In genomic region chr14:72169521-72169920, GRCh38 we compare ENCODE assay signal across 18 cellular contexts.
DNase-seq lines count a peak whose midpoint lies in the region; ATAC-seq, FAIRE-seq and TF ChIP-seq lines count a peak whose summit lies in the region.
"Had no signal": no experiment of that assay in that cellular context is flagged by ENCODE, and none has a peak within 500 bp of the region (broad histone marks: within the 10 kb centered on the region; RNA-seq: fewer than 3 reads in every experiment).

No MANE protein-coding gene starts in this region.

- CTCF ChIA-PET in A549 (lab: Yijun Ruan, JAX) (no interaction called here), RWPE1 (lab: Yijun Ruan, JAX) (interaction anchor here (0.5 to 0.6 kb wide), 2 partner anchors 111 to 591 kb away, joined by 3 to 4 read pairs; no protein-coding TSS in a partner anchor)

- 5% methylated on average over 3 of the region's 3 CpGs for WGBS in A549 (ENCODE audit: missing lambda C conversion rate)

- DNase-seq in A549 (ENCODE audit: low read depth in 1 of 2, low spot score in 1 of 2) (peak in 1 of 2 experiments; percentile 12), brain microvascular endothelial cell (peak; percentile 0), NCI-H524 treated with DMSO at 0.1 percent for 48 hours (lab: John Stamatoyannopoulos, UW) (no peak), RWPE1 (ENCODE audit: low spot score) (no peak), COR-L47 (lab: John Stamatoyannopoulos, UW) (no peak)
- peak; percentile 21 for DNase-seq in Jurkat, Clone E6-1 (ENCODE audit: low read depth, low spot score)
- DNase-seq: activated CD8-positive, alpha-beta memory T cell treated with anti-CD3 and anti-CD28 coated beads, Interleukin-2, amount 10 ng/mL, durations not matched to agents 7 days and 5 days; activated effector memory CD4-positive, alpha-beta T cell treated with Interleukin-2 at 50 U/mL for 16 hours; dermis blood vessel endothelial cell; foreskin melanocyte; left colon; midbrain; NCI-H1048; NCI-H2107; NCI-H748 treated with DMSO at 0.1 percent for 48 hours; Peyer's patch had no signal

- H3K27ac ChIP-seq in A549 (no peak overlapping the region), brain microvascular endothelial cell (no peak overlapping the region), RWPE1 (no peak overlapping the region)
- no peak overlapping the region for H3K27ac ChIP-seq in BLaER1 treated with 17β-estradiol and CSF1 and Interleukin-3, amounts not matched to agents 10 nM and 100 nM
- H3K27ac ChIP-seq: Peyer's patch had no signal

- no peaks in the 10 kb centered on the region for H4K20me1 ChIP-seq in BLaER1 treated with 17β-estradiol and CSF1 and Interleukin-3, amounts not matched to agents 10 nM and 100 nM

- FAIRE-seq in A549 (lab: Jason Lieb, UNC) = no peak

- no peaks in the 10 kb centered on the region for H3K9me3 ChIP-seq in A549
- H3K9me3 ChIP-seq in BLaER1 treated with 17β-estradiol and CSF1 and Interleukin-3, amounts not matched to agents 10 nM and 100 nM (replicated peaks in 1 of 11) = peaks cover 5 to 25% (median 15%) of the 10 kb centered on the region in 11 experiments; a peak in 14 of 22 replicates
- H3K9me3 ChIP-seq: Peyer's patch had no signal

- ATAC-seq in A549 (0 out of 6 replicates have a peak, but pooled peaks of 1 of the 2 experiments have one; percentile 36), GM18868 (IDR thresholded peaks at IDR 0.05; ENCODE audit: unreplicated experiment) (no peak)
- ATAC-seq: activated CD8-positive, alpha-beta memory T cell treated with anti-CD3 and anti-CD28 coated beads, Interleukin-2, amount 10 ng/mL, durations not matched to agents 7 days and 5 days; left colon had no signal

- no peaks in the 10 kb centered on the region for H3K36me3 ChIP-seq in BLaER1 treated with 17β-estradiol and CSF1 and Interleukin-3, amounts not matched to agents 10 nM and 100 nM
- no peaks in the 10 kb centered on the region for H3K36me3 ChIP-seq in brain microvascular endothelial cell (replicated peaks)
- H3K36me3 ChIP-seq: Peyer's patch had no signal

- H3K4me2 ChIP-seq in A549 = no peak overlapping the region
- H3K4me2 ChIP-seq in BLaER1 treated with 17β-estradiol and CSF1 and Interleukin-3, amounts not matched to agents 10 nM and 100 nM = peak overlapping the region in 8 of 11 experiments; percentile 25 to 69 (median 48); a peak in 13 of 22 replicates

- H3K9ac ChIP-seq in BLaER1 treated with 17β-estradiol and CSF1 and Interleukin-3, amounts not matched to agents 10 nM and 100 nM = no peak overlapping the region

- POLR2A ChIA-PET in A549 (lab: Yijun Ruan, JAX) (no interaction called here), RWPE1 (lab: Yijun Ruan, JAX; ENCODE audit: low non-redundant PET) (no interaction called here)

- H3K4me1 ChIP-seq in A549 = no peaks in the 10 kb centered on the region
- H3K4me1 ChIP-seq in BLaER1 treated with 17β-estradiol and CSF1 and Interleukin-3, amounts not matched to agents 10 nM and 100 nM = peaks cover 22 to 42% (median 35%) of the 10 kb centered on the region in 10 experiments
- H3K4me1 ChIP-seq: Peyer's patch had no signal

- no peak for TF ChIP-seq POLR2A in A549 (IDR thresholded peaks at IDR 0.05; ENCODE audit: low read length)

- no peaks in the 10 kb centered on the region for H3K27me3 ChIP-seq in BLaER1 treated with 17β-estradiol and CSF1 and Interleukin-3, amounts not matched to agents 10 nM and 100 nM
- no peaks in the 10 kb centered on the region for H3K27me3 ChIP-seq in brain microvascular endothelial cell (replicated peaks)
- H3K27me3 ChIP-seq: Peyer's patch had no signal

- TF ChIP-seq EP300 in A549 (IDR thresholded peaks at IDR 0.05) = no peak

- no peak for TF ChIP-seq RAD21 in A549 (conservative IDR thresholded peaks at IDR 0.05 in 1 of 2, IDR thresholded peaks at IDR 0.05 in 1 of 2)

- TF ChIP-seq CTCF in A549 (IDR thresholded peaks at IDR 0.05) = no peak
- TF ChIP-seq CTCF in brain microvascular endothelial cell (IDR thresholded peaks at IDR 0.05; ENCODE audit: low read depth, low read length, missing control alignments) = no peak
- TF ChIP-seq CTCF in RWPE1 (conservative IDR thresholded peaks at IDR 0.05; ENCODE audit: low read depth) = no peak

- in situ Hi-C loops in brain microvascular endothelial cell (cut with HindIII; ENCODE audit: low pct_ligation_motif_present, low sequenced_read_pairs) = no loop called here

- H3K4me3 ChIP-seq in A549 (no peak overlapping the region), brain microvascular endothelial cell (ENCODE audit: low read depth, low read length) (no peak overlapping the region)
- H3K4me3 ChIP-seq in BLaER1 treated with 17β-estradiol and CSF1 and Interleukin-3, amounts not matched to agents 10 nM and 100 nM = no peak overlapping the region
- H3K4me3 ChIP-seq in Jurkat, Clone E6-1 (ENCODE audit: low read length) = no peak overlapping the region
- H3K4me3 ChIP-seq: Peyer's patch had no signal

TF ChIP-seq in A549, 52 proteins besides CTCF, POLR2A, EP300 and RAD21:
- TF ChIP-seq MYC (IDR thresholded peaks at IDR 0.05; ENCODE audit: borderline replicate concordance, low read length) = no peak
- TF ChIP-seq SREBF2 (IDR thresholded peaks at IDR 0.05) = no peak
- TF ChIP-seq USF2 (IDR thresholded peaks at IDR 0.05) = peak; percentile 67
- no peak for TF ChIP-seq KDM5A (IDR thresholded peaks at IDR 0.05)

Comparison
In these comparisons a context has a peak if more than half of its experiments do, and no peak if none do; other contexts are left out.
1. DNase-seq: peak in Jurkat, Clone E6-1 (single experiment) and brain microvascular endothelial cell (single experiment); none in NCI-H524 treated with DMSO at 0.1 percent for 48 hours (single experiment), RWPE1 (single experiment) and COR-L47 (single experiment).